ENCODE assay signal across 8 cellular contexts in genomic region chr19:13839193-13839937, GRCh38. TPM values are rescaled to one million over a fixed set of nuclear protein-coding genes. Genes with fewer than 3 reads are reported as not detected.
DNase-seq lines count a peak whose midpoint lies in the region; ATAC-seq, FAIRE-seq and TF ChIP-seq lines count a peak whose summit lies in the region.

No MANE protein-coding gene starts in this region.

- H3K36me3 ChIP-seq in gastroesophageal sphincter (peaks cover 0 to 23% of the 10 kb centered on the region in 2 donors), prostate gland (peaks cover 5 to 6% of the 10 kb centered on the region in 2 donors), uterus (no peaks in the 10 kb centered on the region)

- intact Hi-C loops in prostate gland (cut with DNase I), result loop anchor here (5.0 kb wide), 1 partner anchor 42 kb away; the partner anchor contains the start of gene ZSWIM4
- intact Hi-C loops in uterus (cut with DNase I; ENCODE audit: low total_unique reads), result no loop called here

- no peak for TF ChIP-seq EP300 in gastroesophageal sphincter (IDR thresholded peaks at IDR 0.05)

- H3K9me3 ChIP-seq in gastroesophageal sphincter (no peaks in the 10 kb centered on the region), prostate gland (no peaks in the 10 kb centered on the region), uterus (no peaks in the 10 kb centered on the region)

- H3K4me3 ChIP-seq in gastroesophageal sphincter (peak overlapping the region; percentile 91 to 98), prostate gland (peak overlapping the region; percentile 91 to 96), uterus (peak overlapping the region; percentile 56 to 96)

- 0% methylated on average over 2 of the region's 31 CpGs; no CpG with 5 or more reads in 1 of the 2 donors for WGBS in gastroesophageal sphincter (ENCODE audit: low coverage in 1 of 2), 2 donors
- WGBS in prostate gland, result 2% methylated on average over 19 of the region's 31 CpGs

- H3K4me1 ChIP-seq in gastroesophageal sphincter, result peaks cover 2 to 89% (median 51%) of the 10 kb centered on the region in 3 donors
- H3K4me1 ChIP-seq in prostate gland (replicated peaks), result peaks cover 18% of the 10 kb centered on the region
- peaks cover 4 to 30% of the 10 kb centered on the region in 2 donors for H3K4me1 ChIP-seq in uterus

- DNase-seq in GM12892 (ENCODE audit: insufficient read length) (peak; percentile 81), SIG-M5 (lab: John Stamatoyannopoulos, UW) (peak; percentile 29), activated gamma-delta T cell (lab: John Stamatoyannopoulos, UW) (peak; percentile 87), prostate gland (ENCODE audit: low spot score) (peak; percentile 77), uterus (peak; percentile 77 to 86), middle frontal gyrus (ENCODE audit: extremely low spot score, low spot score) (no peak)

- peak overlapping the region; percentile 98 to 100 (median 100) for H3K27ac ChIP-seq in gastroesophageal sphincter
- H3K27ac ChIP-seq in prostate gland, result peak overlapping the region; percentile 98 to 99
- H3K27ac ChIP-seq in uterus, result peak overlapping the region; percentile 99 to 100

- TF ChIP-seq CTCF in gastroesophageal sphincter (IDR thresholded peaks at IDR 0.05) (peak in 1 of 4 experiments; percentile 21), prostate gland (IDR thresholded peaks at IDR 0.05) (no peak), uterus (IDR thresholded peaks at IDR 0.05) (no peak)

- FAIRE-seq in GM12892 (lab: Jason Lieb, UNC), result no peak

- H3K27me3 ChIP-seq in gastroesophageal sphincter (no peaks in the 10 kb centered on the region), prostate gland (replicated peaks; ENCODE audit: insufficient read depth) (no peaks in the 10 kb centered on the region), uterus (no peaks in the 10 kb centered on the region)

- TF ChIP-seq POLR2A in GM12892 (IDR thresholded peaks at IDR 0.05; ENCODE audit: low read depth, low read length), result peak; percentile 76
- TF ChIP-seq POLR2A in gastroesophageal sphincter (IDR thresholded peaks at IDR 0.05), result peak; percentile 67 to 75
- peak; percentile 56 for TF ChIP-seq POLR2A in prostate gland (IDR thresholded peaks at IDR 0.05)
- peak; percentile 17 to 21 for TF ChIP-seq POLR2A in uterus (IDR thresholded peaks at IDR 0.05)

- ATAC-seq in HG02870 (IDR thresholded peaks at IDR 0.05; ENCODE audit: unreplicated experiment) (peak; percentile 35), gastroesophageal sphincter (peak; percentile 64)

RNA-seq across cellular contexts. Expression of gene NANOS3, which starts 37.6 kb away (rescaled TPM):
- polyA plus RNA-seq in GM12892 (2012; ENCODE audit: missing spikeins), result 1.2 TPM
- total RNA-seq in gastroesophageal sphincter (1 to 10 TPM in 2 of 4 donors, not detected in 2; 1.1 to 5.0 TPM), prostate gland (1 to 10 TPM in 1 of 2 donors, not detected in 1; 1.5 TPM), uterus (1 to 10 TPM in 1 of 4 donors, not detected in 3; 1.2 TPM)

RNA-seq across cellular contexts. Expression of gene ZSWIM4, which starts 44.1 kb away (rescaled TPM):
- polyA plus RNA-seq in GM12892 (2012; ENCODE audit: missing spikeins), result 1.8 TPM
- 1 to 10 TPM; 3.9 to 9.2 (median 4.2) TPM for total RNA-seq in gastroesophageal sphincter
- 10 to 100 TPM in 1 of 2 donors, 1 to 10 TPM in 1; 9.7 to 14.2 TPM for total RNA-seq in prostate gland
- total RNA-seq in uterus, result 1 to 10 TPM in 3 of 4 donors, under 1 TPM in 1; 0.26 to 8.4 (median 6.0) TPM

Comparison
In these comparisons a context has a peak if more than half of its experiments do, and no peak if none do; other contexts are left out.
1. POLR2A ChIP-seq: peak in every context shown above with its lines; median percentile 76 in GM12892; 71 in gastroesophageal sphincter; 56 in prostate gland; 19 in uterus.